ENCODE assay signal across 15 cellular contexts in genomic region chr4:52664479-52664878, GRCh38.
"Had no signal": no experiment of that assay in that cellular context is flagged by ENCODE, and none has a peak within 500 bp of the region (broad histone marks: within the 10 kb centered on the region; RNA-seq: fewer than 3 reads in every experiment).

No MANE protein-coding gene starts in this region.

- H3K36me3 ChIP-seq: prostate gland, vagina had no signal

- H3K27me3 ChIP-seq: heart right ventricle, vagina had no signal

- ATAC-seq: heart right ventricle, left cardiac atrium, natural killer cell had no signal

- DNase-seq: activated CD4-positive, alpha-beta T cell treated with anti-CD3 and anti-CD28 coated beads, Interleukin-2, amount 10 ng/mL, durations not matched to agents 7 days and 5 days; activated T-cell treated with anti-CD3 and anti-CD28 coated beads, Interleukin-2, amount 50 U/mL, for 1 hour; amygdala; cerebellar nuclear complex; heart right ventricle; islet precursor cell; left cardiac atrium; midbrain; natural killer cell; stimulated activated CD4-positive, alpha-beta T cell treated with anti-CD3 and anti-CD28 coated beads, Interleukin-4, amount 100 ng/mL, for 24 hours; stimulated activated naive CD4-positive, alpha-beta T cell treated with Interleukin-2 at 50 U/mL for 16 hours had no signal

- H3K4me3 ChIP-seq: coronary artery, heart right ventricle, prostate gland, thoracic aorta, vagina had no signal

- H3K9me3 ChIP-seq: prostate gland, thoracic aorta, vagina had no signal

- H3K4me1 ChIP-seq: prostate gland had no signal

- H3K27ac ChIP-seq: coronary artery, heart right ventricle, prostate gland, thoracic aorta, vagina had no signal
